ENCODE assay signal across 1 cellular context in the genomic region with DNA sequence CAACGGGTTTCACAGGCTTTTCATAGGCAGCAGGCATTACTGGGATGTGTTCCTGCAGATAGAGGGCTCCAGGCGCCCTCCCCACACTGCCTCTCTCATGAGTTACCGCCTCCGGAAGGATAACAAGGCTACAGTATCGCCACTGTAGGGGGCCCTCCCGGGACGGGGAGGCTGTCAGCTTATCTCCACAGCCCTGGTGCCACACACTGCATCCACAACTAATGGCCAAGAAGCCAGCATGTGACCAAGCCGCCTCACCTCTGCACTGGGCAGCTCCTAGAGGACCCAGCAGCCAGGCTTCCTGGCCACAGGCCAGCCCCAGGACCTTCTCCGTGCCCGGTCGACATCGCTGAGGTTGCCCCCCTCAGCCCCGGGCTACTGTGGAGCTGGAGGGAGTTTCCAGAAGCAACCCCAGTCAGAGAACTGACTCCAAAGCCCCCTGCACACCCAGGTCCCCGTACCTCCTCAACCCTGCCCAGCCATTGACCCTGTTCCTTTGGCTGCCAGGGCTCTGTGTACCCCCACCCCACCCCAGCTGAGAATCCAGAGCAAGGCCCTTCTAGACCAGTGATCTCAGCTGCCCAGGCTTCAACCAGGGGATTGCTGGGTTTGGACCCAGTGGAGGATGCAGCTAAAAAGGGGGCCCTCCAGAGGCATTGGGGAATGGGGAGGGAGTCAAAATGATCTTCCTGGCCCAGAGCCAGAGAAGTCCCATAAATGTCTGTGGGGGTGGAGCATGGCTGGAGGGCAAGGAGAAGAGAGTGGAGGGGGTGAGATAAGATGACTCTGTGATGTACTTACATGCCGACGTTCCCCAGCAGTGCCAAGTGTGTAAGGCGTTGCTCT.
TF ChIP-seq lines count a peak whose summit lies in the region.

No MANE protein-coding gene starts in this region.

TF ChIP-seq in K562, 482 proteins besides CTCF, POLR2A, EP300 and RAD21 (continued from another document and continues in another):
- TF ChIP-seq, protein P1, sequence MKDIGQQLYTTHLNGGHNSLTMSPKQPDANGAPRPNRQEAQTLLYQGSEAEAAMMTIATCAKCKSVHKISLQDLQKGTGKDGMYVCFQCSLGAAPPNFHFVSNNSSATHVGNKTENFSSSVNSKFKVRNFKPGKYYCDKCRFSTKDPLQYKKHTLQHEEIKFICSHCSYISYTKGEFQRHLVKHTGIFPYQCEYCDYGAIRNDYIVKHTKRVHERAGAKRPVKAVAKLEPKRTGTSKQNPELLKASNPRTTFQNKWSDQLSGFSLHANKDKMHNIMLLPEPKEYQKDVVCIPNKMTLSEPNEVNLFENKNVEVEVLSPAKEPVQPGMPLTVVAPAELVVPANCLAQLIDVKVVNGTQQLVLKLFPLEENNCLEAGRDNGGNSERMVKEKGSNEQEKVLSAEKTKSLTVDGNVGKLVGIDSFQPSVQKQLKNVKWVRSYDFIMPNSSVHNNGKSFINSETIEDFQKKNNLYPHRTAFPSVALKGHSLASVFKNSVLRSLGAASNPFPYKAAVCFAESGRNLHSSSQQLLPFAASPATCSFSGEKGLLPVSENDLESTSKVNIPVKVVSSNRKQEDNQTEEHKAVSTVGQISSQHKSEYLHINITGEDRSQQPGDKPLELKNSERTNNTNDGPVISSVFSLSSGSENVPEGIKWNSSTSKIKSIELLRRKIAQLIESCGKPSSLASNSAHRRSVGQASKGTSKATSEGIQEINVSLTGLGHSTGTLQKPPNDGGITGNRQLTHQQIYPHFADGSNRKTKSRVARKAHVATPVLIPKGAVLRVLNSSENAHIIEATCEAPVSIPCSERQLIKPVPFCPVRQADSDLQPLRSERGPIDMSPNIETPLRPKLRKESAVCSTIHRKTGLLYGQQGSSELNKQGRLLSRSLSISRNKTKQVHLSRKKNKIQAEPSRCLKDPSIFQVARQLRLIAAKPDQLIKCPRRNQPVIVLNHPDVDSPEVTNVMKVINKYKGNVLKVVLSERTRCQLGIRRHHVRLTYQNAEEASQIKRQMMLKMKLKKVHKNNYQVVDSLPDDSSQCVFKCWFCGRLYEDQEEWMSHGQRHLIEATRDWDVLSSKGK (CRISPR knock-in tag; IDR thresholded peaks at IDR 0.05): no peak
- TF ChIP-seq NCOR1 (IDR thresholded peaks at IDR 0.05) (peak; percentile 92), ZNF76 (CRISPR knock-in tag; IDR thresholded peaks at IDR 0.05; ENCODE audit: borderline replicate concordance) (peak; percentile 74; the same call in 1 of the 2 replicates), STAT5A (IDR thresholded peaks at IDR 0.05; ENCODE audit: borderline replicate concordance, low read length) (peak; percentile 75), MCM2 (IDR thresholded peaks at IDR 0.05; ENCODE audit: low read depth) (no peak), HDAC1 (IDR thresholded peaks at IDR 0.05) (peak; percentile 11 to 81; a peak in 3 of 4 replicates), ZNF431 (CRISPR knock-in tag; IDR thresholded peaks at IDR 0.05) (no peak), XRCC4 (IDR thresholded peaks at IDR 0.05; ENCODE audit: extremely low read depth, insufficient read depth, insufficient read length) (no peak), KAT7 (CRISPR knock-in tag; IDR thresholded peaks at IDR 0.05; ENCODE audit: borderline replicate concordance) (peak; percentile 80; the same call in 1 of the 2 replicates), POLR3G (IDR thresholded peaks at IDR 0.05; ENCODE audit: extremely low read depth, insufficient read length, insufficient replicate concordance) (no peak), ZNF778 (CRISPR knock-in tag; IDR thresholded peaks at IDR 0.05) (no peak), GTF2F1 (IDR thresholded peaks at IDR 0.05; ENCODE audit: low read depth, low read length) (peak; percentile 71), PCBP1 (IDR thresholded peaks at IDR 0.05; ENCODE audit: low read depth, low read length, poor library complexity, severe bottlenecking) (no peak), ELF2 (CRISPR knock-in tag; IDR thresholded peaks at IDR 0.05) (no peak), CHD1 (IDR thresholded peaks at IDR 0.05; ENCODE audit: low read length) (no peak), EWSR1 (IDR thresholded peaks at IDR 0.05; ENCODE audit: borderline replicate concordance, low read depth, partially characterized antibody) (no peak), ZNF830 (CRISPR knock-in tag; IDR thresholded peaks at IDR 0.05) (no peak), ZBTB17 (CRISPR knock-in tag; IDR thresholded peaks at IDR 0.05) (peak; percentile 81), POU5F1 (IDR thresholded peaks at IDR 0.05; ENCODE audit: borderline replicate concordance, low read depth, low read length, partially characterized antibody) (no peak), ELF4 (CRISPR knock-in tag; IDR thresholded peaks at IDR 0.05) (0 out of 2 replicates have a peak, but pooled peaks have one; percentile 17), MYNN (IDR thresholded peaks at IDR 0.05) (peak; percentile 98), MYNN (CRISPR knock-in tag; IDR thresholded peaks at IDR 0.05) (no peak), CBFB (CRISPR knock-in tag; IDR thresholded peaks at IDR 0.05) (peak; percentile 85)
- TF ChIP-seq, protein P2, sequence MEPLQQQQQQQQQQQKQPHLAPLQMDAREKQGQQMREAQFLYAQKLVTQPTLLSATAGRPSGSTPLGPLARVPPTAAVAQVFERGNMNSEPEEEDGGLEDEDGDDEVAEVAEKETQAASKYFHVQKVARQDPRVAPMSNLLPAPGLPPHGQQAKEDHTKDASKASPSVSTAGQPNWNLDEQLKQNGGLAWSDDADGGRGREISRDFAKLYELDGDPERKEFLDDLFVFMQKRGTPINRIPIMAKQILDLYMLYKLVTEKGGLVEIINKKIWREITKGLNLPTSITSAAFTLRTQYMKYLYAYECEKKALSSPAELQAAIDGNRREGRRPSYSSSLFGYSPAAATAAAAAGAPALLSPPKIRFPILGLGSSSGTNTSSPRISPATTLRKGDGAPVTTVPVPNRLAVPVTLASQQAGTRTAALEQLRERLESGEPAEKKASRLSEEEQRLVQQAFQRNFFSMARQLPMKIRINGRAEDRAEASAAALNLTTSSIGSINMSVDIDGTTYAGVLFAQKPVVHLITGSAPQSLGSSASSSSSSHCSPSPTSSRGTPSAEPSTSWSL (CRISPR knock-in tag; IDR thresholded peaks at IDR 0.05; ENCODE audit: borderline replicate concordance): no peak
- TF ChIP-seq, protein P3, sequence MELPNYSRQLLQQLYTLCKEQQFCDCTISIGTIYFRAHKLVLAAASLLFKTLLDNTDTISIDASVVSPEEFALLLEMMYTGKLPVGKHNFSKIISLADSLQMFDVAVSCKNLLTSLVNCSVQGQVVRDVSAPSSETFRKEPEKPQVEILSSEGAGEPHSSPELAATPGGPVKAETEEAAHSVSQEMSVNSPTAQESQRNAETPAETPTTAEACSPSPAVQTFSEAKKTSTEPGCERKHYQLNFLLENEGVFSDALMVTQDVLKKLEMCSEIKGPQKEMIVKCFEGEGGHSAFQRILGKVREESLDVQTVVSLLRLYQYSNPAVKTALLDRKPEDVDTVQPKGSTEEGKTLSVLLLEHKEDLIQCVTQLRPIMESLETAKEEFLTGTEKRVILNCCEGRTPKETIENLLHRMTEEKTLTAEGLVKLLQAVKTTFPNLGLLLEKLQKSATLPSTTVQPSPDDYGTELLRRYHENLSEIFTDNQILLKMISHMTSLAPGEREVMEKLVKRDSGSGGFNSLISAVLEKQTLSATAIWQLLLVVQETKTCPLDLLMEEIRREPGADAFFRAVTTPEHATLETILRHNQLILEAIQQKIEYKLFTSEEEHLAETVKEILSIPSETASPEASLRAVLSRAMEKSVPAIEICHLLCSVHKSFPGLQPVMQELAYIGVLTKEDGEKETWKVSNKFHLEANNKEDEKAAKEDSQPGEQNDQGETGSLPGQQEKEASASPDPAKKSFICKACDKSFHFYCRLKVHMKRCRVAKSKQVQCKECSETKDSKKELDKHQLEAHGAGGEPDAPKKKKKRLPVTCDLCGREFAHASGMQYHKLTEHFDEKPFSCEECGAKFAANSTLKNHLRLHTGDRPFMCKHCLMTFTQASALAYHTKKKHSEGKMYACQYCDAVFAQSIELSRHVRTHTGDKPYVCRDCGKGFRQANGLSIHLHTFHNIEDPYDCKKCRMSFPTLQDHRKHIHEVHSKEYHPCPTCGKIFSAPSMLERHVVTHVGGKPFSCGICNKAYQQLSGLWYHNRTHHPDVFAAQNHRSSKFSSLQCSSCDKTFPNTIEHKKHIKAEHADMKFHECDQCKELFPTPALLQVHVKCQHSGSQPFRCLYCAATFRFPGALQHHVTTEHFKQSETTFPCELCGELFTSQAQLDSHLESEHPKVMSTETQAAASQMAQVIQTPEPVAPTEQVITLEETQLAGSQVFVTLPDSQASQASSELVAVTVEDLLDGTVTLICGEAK (IDR thresholded peaks at IDR 0.05): peak; percentile 23; the same call in 1 of the 2 replicates
- TF ChIP-seq, protein P3 (CRISPR knock-in tag; IDR thresholded peaks at IDR 0.05): no peak
- TF ChIP-seq, protein P4, sequence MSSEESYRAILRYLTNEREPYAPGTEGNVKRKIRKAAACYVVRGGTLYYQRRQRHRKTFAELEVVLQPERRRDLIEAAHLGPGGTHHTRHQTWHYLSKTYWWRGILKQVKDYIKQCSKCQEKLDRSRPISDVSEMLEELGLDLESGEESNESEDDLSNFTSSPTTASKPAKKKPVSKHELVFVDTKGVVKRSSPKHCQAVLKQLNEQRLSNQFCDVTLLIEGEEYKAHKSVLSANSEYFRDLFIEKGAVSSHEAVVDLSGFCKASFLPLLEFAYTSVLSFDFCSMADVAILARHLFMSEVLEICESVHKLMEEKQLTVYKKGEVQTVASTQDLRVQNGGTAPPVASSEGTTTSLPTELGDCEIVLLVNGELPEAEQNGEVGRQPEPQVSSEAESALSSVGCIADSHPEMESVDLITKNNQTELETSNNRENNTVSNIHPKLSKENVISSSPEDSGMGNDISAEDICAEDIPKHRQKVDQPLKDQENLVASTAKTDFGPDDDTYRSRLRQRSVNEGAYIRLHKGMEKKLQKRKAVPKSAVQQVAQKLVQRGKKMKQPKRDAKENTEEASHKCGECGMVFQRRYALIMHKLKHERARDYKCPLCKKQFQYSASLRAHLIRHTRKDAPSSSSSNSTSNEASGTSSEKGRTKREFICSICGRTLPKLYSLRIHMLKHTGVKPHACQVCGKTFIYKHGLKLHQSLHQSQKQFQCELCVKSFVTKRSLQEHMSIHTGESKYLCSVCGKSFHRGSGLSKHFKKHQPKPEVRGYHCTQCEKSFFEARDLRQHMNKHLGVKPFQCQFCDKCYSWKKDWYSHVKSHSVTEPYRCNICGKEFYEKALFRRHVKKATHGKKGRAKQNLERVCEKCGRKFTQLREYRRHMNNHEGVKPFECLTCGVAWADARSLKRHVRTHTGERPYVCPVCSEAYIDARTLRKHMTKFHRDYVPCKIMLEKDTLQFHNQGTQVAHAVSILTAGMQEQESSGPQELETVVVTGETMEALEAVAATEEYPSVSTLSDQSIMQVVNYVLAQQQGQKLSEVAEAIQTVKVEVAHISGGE (CRISPR knock-in tag; IDR thresholded peaks at IDR 0.05): peak in 1 of 3 experiments; percentile 73; a peak in 1 of 6 replicates
- TF ChIP-seq, protein P5, sequence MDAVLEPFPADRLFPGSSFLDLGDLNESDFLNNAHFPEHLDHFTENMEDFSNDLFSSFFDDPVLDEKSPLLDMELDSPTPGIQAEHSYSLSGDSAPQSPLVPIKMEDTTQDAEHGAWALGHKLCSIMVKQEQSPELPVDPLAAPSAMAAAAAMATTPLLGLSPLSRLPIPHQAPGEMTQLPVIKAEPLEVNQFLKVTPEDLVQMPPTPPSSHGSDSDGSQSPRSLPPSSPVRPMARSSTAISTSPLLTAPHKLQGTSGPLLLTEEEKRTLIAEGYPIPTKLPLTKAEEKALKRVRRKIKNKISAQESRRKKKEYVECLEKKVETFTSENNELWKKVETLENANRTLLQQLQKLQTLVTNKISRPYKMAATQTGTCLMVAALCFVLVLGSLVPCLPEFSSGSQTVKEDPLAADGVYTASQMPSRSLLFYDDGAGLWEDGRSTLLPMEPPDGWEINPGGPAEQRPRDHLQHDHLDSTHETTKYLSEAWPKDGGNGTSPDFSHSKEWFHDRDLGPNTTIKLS (IDR thresholded peaks at IDR 0.05; ENCODE audit: borderline replicate concordance, low read depth): peak; percentile 69; the same call in 1 of the 2 replicates
- TF ChIP-seq, protein P6, sequence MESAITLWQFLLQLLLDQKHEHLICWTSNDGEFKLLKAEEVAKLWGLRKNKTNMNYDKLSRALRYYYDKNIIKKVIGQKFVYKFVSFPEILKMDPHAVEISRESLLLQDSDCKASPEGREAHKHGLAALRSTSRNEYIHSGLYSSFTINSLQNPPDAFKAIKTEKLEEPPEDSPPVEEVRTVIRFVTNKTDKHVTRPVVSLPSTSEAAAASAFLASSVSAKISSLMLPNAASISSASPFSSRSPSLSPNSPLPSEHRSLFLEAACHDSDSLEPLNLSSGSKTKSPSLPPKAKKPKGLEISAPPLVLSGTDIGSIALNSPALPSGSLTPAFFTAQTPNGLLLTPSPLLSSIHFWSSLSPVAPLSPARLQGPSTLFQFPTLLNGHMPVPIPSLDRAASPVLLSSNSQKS (CRISPR knock-in tag; IDR thresholded peaks at IDR 0.05): no peak
- TF ChIP-seq, protein P7, sequence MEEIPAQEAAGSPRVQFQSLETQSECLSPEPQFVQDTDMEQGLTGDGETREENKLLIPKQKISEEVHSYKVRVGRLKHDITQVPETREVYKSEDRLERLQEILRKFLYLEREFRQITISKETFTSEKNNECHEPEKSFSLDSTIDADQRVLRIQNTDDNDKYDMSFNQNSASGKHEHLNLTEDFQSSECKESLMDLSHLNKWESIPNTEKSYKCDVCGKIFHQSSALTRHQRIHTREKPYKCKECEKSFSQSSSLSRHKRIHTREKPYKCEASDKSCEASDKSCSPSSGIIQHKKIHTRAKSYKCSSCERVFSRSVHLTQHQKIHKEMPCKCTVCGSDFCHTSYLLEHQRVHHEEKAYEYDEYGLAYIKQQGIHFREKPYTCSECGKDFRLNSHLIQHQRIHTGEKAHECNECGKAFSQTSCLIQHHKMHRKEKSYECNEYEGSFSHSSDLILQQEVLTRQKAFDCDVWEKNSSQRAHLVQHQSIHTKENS (CRISPR knock-in tag; IDR thresholded peaks at IDR 0.05): no peak
